ENCODE assay signal across 17 cellular contexts in the genomic region with DNA sequence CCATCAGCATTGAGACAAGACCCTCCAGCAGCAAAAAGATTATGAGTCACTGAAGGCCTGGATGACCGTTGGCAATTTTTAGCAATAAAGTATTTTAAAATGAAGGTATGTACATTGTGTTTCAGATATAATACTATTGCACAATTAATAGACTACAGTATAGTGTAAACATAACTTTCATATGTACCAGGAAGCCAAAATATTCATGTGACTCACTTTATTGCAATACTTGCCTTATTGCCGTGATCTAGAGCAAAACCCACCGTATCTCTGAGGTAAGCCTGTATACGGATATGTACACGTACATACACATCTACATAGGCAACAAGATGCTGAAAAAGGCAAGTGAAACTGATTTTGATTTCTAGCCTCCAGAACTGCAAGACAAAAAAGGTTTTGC.
DNase-seq lines count a peak whose midpoint lies in the region; TF ChIP-seq lines count a peak whose summit lies in the region.
"Had no signal": no experiment of that assay in that cellular context is flagged by ENCODE, and none has a peak within 500 bp of the region (broad histone marks: within the 10 kb centered on the region; RNA-seq: fewer than 3 reads in every experiment).

No MANE protein-coding gene starts in this region.

- dilution Hi-C loops in mammary epithelial cell (cut with HindIII; ENCODE audit: low sequenced_read_pairs): no loop called here

- no peak overlapping the region for H3K27ac ChIP-seq in mammary epithelial cell (ENCODE audit: insufficient read depth, low read depth, low read length)
- H3K27ac ChIP-seq in esophagus squamous epithelium: no peak overlapping the region
- H3K27ac ChIP-seq: 22Rv1; A549; BLaER1 treated with 17β-estradiol and CSF1 and Interleukin-3, amounts not matched to agents 10 nM and 100 nM; C4-2B had no signal

- H3K4me3 ChIP-seq in mammary epithelial cell (replicated peaks in 1 of 3; ENCODE audit: insufficient read depth in 1 of 3, low read depth in 2 of 3, low read length in 3 of 3) (no peak overlapping the region), esophagus squamous epithelium (no peak overlapping the region)
- H3K4me3 ChIP-seq: A549; BLaER1 treated with 17β-estradiol and CSF1 and Interleukin-3, amounts not matched to agents 10 nM and 100 nM had no signal

- H2AFZ ChIP-seq in mammary epithelial cell (ENCODE audit: low read depth, low read length): no peak overlapping the region

- no peaks in the 10 kb centered on the region for H4K20me1 ChIP-seq in mammary epithelial cell (ENCODE audit: insufficient read depth, low read length)
- H4K20me1 ChIP-seq: BLaER1 treated with 17β-estradiol and CSF1 and Interleukin-3, amounts not matched to agents 10 nM and 100 nM had no signal

- H3K4me3 Mint-ChIP-seq in MCF 10A (ENCODE audit: unreplicated experiment): no peak overlapping the region
- H3K4me3 Mint-ChIP-seq: B cell; CD4-positive, alpha-beta T cell; CD8-positive, alpha-beta T cell had no signal

- H3K36me3 Mint-ChIP-seq in MCF 10A (ENCODE audit: insufficient read depth, unreplicated experiment): no peaks in the 10 kb centered on the region
- H3K36me3 Mint-ChIP-seq: CD8-positive, alpha-beta T cell had no signal

- CTCF ChIA-PET in MCF 10A (lab: Yijun Ruan, JAX): interaction anchor here (1.1 kb wide), 1 partner anchor 9 kb away, joined by 3 read pairs; no protein-coding TSS in a partner anchor
- CTCF ChIA-PET in mammary epithelial cell (lab: Charles Lee; ENCODE audit: low non-redundant PET): no interaction called here

- H3K4me1 ChIP-seq in mammary epithelial cell (ENCODE audit: insufficient read depth, low read length) (no peaks in the 10 kb centered on the region), esophagus squamous epithelium (no peaks in the 10 kb centered on the region)
- H3K4me1 ChIP-seq: A549 had no signal

- BruUV-seq in MCF 10A (replicated peaks; lab: Mats Ljungman, UMichigan): no TSS peak
- no TSS peak for BruUV-seq in mammary epithelial cell (replicated peaks; lab: Mats Ljungman, UMichigan)

- no peak for TF ChIP-seq CTCF in MCF 10A (IDR thresholded peaks at IDR 0.05; ENCODE audit: unreplicated experiment)
- no peak for TF ChIP-seq CTCF in mammary epithelial cell (conservative IDR thresholded peaks at IDR 0.05 in 1 of 2, IDR thresholded peaks at IDR 0.05 in 1 of 2; ENCODE audit: extremely low read depth in 1 of 2, insufficient read depth in 1 of 2, low read depth in 1 of 2, low read length in 2 of 2)
- no peak for TF ChIP-seq CTCF in esophagus squamous epithelium (IDR thresholded peaks at IDR 0.05)

- 83% methylated on average over 5 of the region's 5 CpGs for WGBS in mammary epithelial cell (ENCODE audit: low coverage, missing lambda C conversion rate)
- 78 to 84% methylated on average over 5 of the region's 5 CpGs for WGBS in esophagus squamous epithelium, 2 donors

- H3K4me1 Mint-ChIP-seq in MCF 10A (ENCODE audit: insufficient read depth, unreplicated experiment): peaks cover 18% of the 10 kb centered on the region
- H3K4me1 Mint-ChIP-seq: B cell had no signal

- TF ChIP-seq POLR2A in esophagus squamous epithelium (IDR thresholded peaks at IDR 0.05): no peak

- no peaks in the 10 kb centered on the region for H3K9me3 Mint-ChIP-seq in MCF 10A (ENCODE audit: unreplicated experiment)
- H3K9me3 Mint-ChIP-seq: CD4-positive, alpha-beta T cell; CD8-positive, alpha-beta T cell had no signal

- POLR2A ChIA-PET in MCF 10A (lab: Yijun Ruan, JAX): no interaction called here

- H3K9ac ChIP-seq in mammary epithelial cell (ENCODE audit: insufficient read depth, low read length): no peak overlapping the region
- H3K9ac ChIP-seq: BLaER1 treated with 17β-estradiol and CSF1 and Interleukin-3, amounts not matched to agents 10 nM and 100 nM had no signal

- H3K36me3 ChIP-seq in mammary epithelial cell (ENCODE audit: insufficient read depth, low read length) (no peaks in the 10 kb centered on the region), esophagus squamous epithelium (no peaks in the 10 kb centered on the region)
- H3K36me3 ChIP-seq: BLaER1 treated with 17β-estradiol and CSF1 and Interleukin-3, amounts not matched to agents 10 nM and 100 nM had no signal

- peaks cover 35% of the 10 kb centered on the region for H3K27me3 Mint-ChIP-seq in MCF 10A (ENCODE audit: insufficient read depth, unreplicated experiment)
- H3K27me3 Mint-ChIP-seq: CD4-positive, alpha-beta T cell had no signal

- DNase-seq in MCF 10A (ENCODE audit: unreplicated experiment): peak; percentile 62
- no peak for DNase-seq in mammary epithelial cell
- DNase-seq in fibroblast of gingiva (ENCODE audit: low read depth): peak; percentile 47
- no peak for DNase-seq in esophagus squamous epithelium (lab: John Stamatoyannopoulos, UW)
- DNase-seq in stimulated activated CD4-positive, alpha-beta T cell treated with anti-CD3 and anti-CD28 coated beads, Interleukin-2, amount 100 ng/mL, for 48 hours: no peak
- DNase-seq: AML-193; Caco-2; Calu3; CD4-positive, alpha-beta T cell; CD8-positive, alpha-beta T cell; DMS79 treated with DMSO at 0.1 percent for 48 hours; GF-D8 had no signal

- H3K4me2 ChIP-seq in mammary epithelial cell (ENCODE audit: insufficient read depth, low read depth, low read length): no peak overlapping the region
- H3K4me2 ChIP-seq: A549 had no signal

- H3K27ac Mint-ChIP-seq in MCF 10A (ENCODE audit: low read depth, unreplicated experiment): peak overlapping the region; percentile 5
- H3K27ac Mint-ChIP-seq: B cell; CD4-positive, alpha-beta T cell; CD8-positive, alpha-beta T cell had no signal

- in situ Hi-C loops in mammary epithelial cell (cut with MboI; ENCODE audit: low sequenced_read_pairs in 2 of 2): no loop called here

- intact Hi-C loops in MCF 10A (cut with micrococcal nuclease): no loop called here
- intact Hi-C loops in mammary epithelial cell (cut with micrococcal nuclease): no loop called here
- intact Hi-C loops in esophagus squamous epithelium (cut with DNase I): no loop called here

- no peaks in the 10 kb centered on the region for H3K79me2 ChIP-seq in mammary epithelial cell (ENCODE audit: insufficient read depth, low read length)

- H3K27me3 ChIP-seq in mammary epithelial cell (ENCODE audit: insufficient read depth, low read length): no peaks in the 10 kb centered on the region
- H3K27me3 ChIP-seq in esophagus squamous epithelium: no peaks in the 10 kb centered on the region
- H3K27me3 ChIP-seq: BLaER1 treated with 17β-estradiol and CSF1 and Interleukin-3, amounts not matched to agents 10 nM and 100 nM had no signal

- H3K9me3 ChIP-seq in mammary epithelial cell (replicated peaks; ENCODE audit: insufficient read depth, low read length) (no peaks in the 10 kb centered on the region), esophagus squamous epithelium (no peaks in the 10 kb centered on the region)
- H3K9me3 ChIP-seq: A549; BLaER1 treated with 17β-estradiol and CSF1 and Interleukin-3, amounts not matched to agents 10 nM and 100 nM; Caco-2 had no signal

Comparison
In these comparisons a context has a peak if more than half of its experiments do, and no peak if none do; other contexts are left out.
1. DNase-seq: peak in MCF 10A (single experiment) and fibroblast of gingiva (single experiment); none in mammary epithelial cell (single experiment), esophagus squamous epithelium (single experiment) and stimulated activated CD4-positive, alpha-beta T cell treated with anti-CD3 and anti-CD28 coated beads, Interleukin-2, amount 100 ng/mL, for 48 hours (0 of 2).